Comparison of ENCODE assay signal across 8 cellular contexts in the genomic region with DNA sequence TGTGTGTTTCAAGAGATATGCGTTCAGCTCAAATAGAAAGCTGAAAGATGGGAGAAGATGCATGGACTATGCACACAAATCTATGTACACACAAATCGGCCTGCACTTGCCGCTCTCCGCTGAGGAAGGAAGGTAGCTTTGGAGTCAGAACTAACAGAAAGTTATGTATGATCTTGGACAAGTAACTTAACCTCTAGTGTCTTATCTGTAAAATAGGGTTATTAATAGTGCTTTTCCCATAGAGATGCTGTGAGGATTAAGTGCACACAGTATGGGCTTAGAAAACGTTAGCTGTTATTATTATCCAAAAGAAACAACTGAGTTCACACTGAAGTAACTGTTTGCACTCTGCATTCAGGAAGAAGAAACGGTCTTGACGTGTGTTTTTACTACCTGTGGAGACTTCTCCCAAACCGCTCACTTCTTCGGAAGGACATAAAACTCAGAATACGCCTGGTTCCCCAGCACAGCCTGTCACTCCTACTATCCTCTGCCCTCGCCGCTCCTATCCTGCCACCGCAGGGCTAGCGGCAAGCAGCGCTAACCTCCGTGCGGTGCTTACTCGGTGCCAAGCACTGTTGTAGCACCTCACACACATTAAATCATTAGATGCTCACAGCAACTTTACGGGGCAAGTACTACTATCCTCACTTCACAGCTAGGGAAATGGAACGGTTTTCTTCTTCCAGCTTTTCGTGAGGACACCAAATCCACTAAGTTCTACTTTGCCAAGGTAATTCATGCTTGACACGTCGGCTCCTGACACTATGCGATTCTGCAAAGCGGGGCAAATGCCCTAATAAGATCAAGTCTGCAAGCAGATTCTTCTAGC. TPM values are rescaled to one million over a fixed set of nuclear protein-coding genes. Genes with fewer than 3 reads are reported as not detected.
A peak's percentile ranks its signal among the peaks of the same experiment; 100 is the strongest.
DNase-seq lines count a peak whose midpoint lies in the region; ATAC-seq and TF ChIP-seq lines count a peak whose summit lies in the region.

No MANE protein-coding gene starts in this region.

- H3K9ac ChIP-seq in ES-I3 (ENCODE audit: low read depth, low read length), result peak overlapping the region; percentile 86; the same call in 1 of the 2 replicates

- H3K4me3 Mint-ChIP-seq in glutamatergic neuron (ENCODE audit: unreplicated experiment), result peak overlapping the region; percentile 93

- peak overlapping the region; percentile 84 for H3K27ac ChIP-seq in psoas muscle

- H3K27me3 Mint-ChIP-seq in glutamatergic neuron (ENCODE audit: unreplicated experiment), result peaks cover 11% of the 10 kb centered on the region

- no peaks in the 10 kb centered on the region for H3K9me3 ChIP-seq in ES-I3 (ENCODE audit: control insufficient read depth, insufficient read depth, low read length)
- no peaks in the 10 kb centered on the region for H3K9me3 ChIP-seq in psoas muscle

- 5 to 7% (median 6%) methylated on average over 25 of the region's 25 CpGs for WGBS in psoas muscle, 3 donors

- H3K4me1 Mint-ChIP-seq in glutamatergic neuron (ENCODE audit: low read depth, unreplicated experiment), result peaks cover 3% of the 10 kb centered on the region

- no peaks in the 10 kb centered on the region for H3K27me3 ChIP-seq in psoas muscle (ENCODE audit: insufficient read depth in 3 of 3, low read length in 2 of 3)

- no peaks in the 10 kb centered on the region for H3K36me3 Mint-ChIP-seq in glutamatergic neuron (ENCODE audit: unreplicated experiment)

- intact Hi-C loops in psoas muscle (cut with DNase I), result loop anchor here in 1 of 2 donors (5.0 kb wide), 1 partner anchor 37 kb away; no protein-coding TSS in a partner anchor

- H3K36me3 ChIP-seq in ES-I3 (ENCODE audit: insufficient read depth, low read length) (no peaks in the 10 kb centered on the region), psoas muscle (ENCODE audit: insufficient read depth in 1 of 2, low read depth in 1 of 2) (no peaks in the 10 kb centered on the region)

- DNase-seq in NCI-H345 (lab: John Stamatoyannopoulos, UW) (peak; percentile 21), glutamatergic neuron (no peak), psoas muscle (peak; percentile 27 to 64), NCI-H187 (lab: John Stamatoyannopoulos, UW) (no peak), NAMALWA (ENCODE audit: low spot score) (no peak), OCI-M2 (lab: John Stamatoyannopoulos, UW; ENCODE audit: unreplicated experiment) (no peak)
- peak; percentile 53 for DNase-seq in activated naive CD4-positive, alpha-beta T cell treated with Interleukin-2 at 50 U/mL for 16 hours

- H3K9me3 Mint-ChIP-seq in glutamatergic neuron (ENCODE audit: unreplicated experiment), result peaks cover 4% of the 10 kb centered on the region

- H3K4me1 ChIP-seq in ES-I3 (ENCODE audit: insufficient read depth, low read length) (0 out of 2 replicates have a peak, but pooled peaks cover under 1% of the 10 kb centered on the region), psoas muscle (peaks cover 20% of the 10 kb centered on the region)

- no peak for TF ChIP-seq CTCF in glutamatergic neuron (IDR thresholded peaks at IDR 0.05; ENCODE audit: partially characterized antibody, unreplicated experiment)
- no peak for TF ChIP-seq CTCF in psoas muscle (IDR thresholded peaks at IDR 0.05)

- peak overlapping the region; percentile 77 for H3K4me3 ChIP-seq in psoas muscle

- no peak overlapping the region for H3K27ac Mint-ChIP-seq in glutamatergic neuron (ENCODE audit: unreplicated experiment)

- peak in 3 of 4 donors; percentile 47 to 60 (median 57) for ATAC-seq in psoas muscle

RNA-seq across cellular contexts. Expression of a gene that starts 1.3 kb away (rescaled TPM):
- 0.98 TPM for total RNA-seq in glutamatergic neuron (ENCODE audit: unreplicated experiment)
- 10 to 100 TPM in 3 of 4 donors, 1 to 10 TPM in 1; 5.8 to 24.5 (median 18.9) TPM for total RNA-seq in psoas muscle
- 1 to 10 TPM; 5.1 to 8.9 (median 6.8) TPM for polyA plus RNA-seq in psoas muscle

Comparison
In these comparisons a context has a peak if more than half of its experiments do, and no peak if none do; other contexts are left out.
1. DNase-seq: peak in NCI-H345 (single experiment), activated naive CD4-positive, alpha-beta T cell treated with Interleukin-2 at 50 U/mL for 16 hours (single experiment) and psoas muscle (2 of 2); none in glutamatergic neuron (single experiment), NCI-H187 (0 of 2), NAMALWA (single experiment) and OCI-M2 (single experiment).